ENCODE assay signal across 8 cellular contexts in the genomic region with DNA sequence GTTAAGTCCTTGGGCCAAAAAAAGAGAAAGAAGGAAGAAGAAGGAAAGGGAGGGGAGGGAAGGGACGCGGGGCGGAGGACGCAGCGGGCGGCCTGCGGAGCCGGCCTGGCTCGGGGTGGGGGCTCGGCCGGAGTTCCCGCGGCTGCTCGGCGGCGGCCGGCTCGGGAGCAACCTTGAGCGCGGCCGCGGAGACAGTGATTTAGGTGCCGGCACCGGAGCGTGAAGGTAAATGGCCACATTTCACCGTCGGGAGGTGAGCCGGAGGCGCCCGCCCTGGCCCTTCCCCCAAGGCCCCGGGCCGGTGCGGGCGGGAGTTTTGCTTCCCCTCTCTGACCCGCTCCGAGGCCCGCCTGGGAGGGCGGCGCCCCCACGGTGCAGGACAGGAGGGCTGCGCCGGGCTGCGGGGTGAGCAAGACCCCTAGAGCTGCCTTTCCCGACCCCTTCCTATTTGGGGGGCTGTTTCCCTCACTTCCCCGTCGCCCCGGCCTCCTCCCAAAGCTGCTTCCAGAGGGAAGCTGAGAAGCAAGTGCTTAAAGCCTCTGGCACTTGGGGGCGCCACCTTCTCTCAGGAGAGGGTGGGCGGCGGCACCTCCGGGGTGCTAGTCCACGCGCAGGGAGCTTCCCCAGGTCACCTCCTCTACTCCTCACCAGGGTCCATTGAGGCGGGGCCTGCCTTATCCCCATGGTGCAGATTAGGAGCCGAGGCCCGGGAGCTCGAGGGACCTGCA. TPM values are rescaled to one million over a fixed set of nuclear protein-coding genes. Genes with fewer than 3 reads are reported as not detected.
DNase-seq lines count a peak whose midpoint lies in the region; ATAC-seq, FAIRE-seq and TF ChIP-seq lines count a peak whose summit lies in the region.

No MANE protein-coding gene starts in this region.

- H3K4me2 ChIP-seq in BLaER1 treated with 17β-estradiol and CSF1 and Interleukin-3, amounts not matched to agents 10 nM and 100 nM, result peak overlapping the region; percentile 54 to 95 (median 74)

- peak; percentile 40 for ATAC-seq in left lobe of liver
- no peak for ATAC-seq in HG03520 (IDR thresholded peaks at IDR 0.05; ENCODE audit: unreplicated experiment)

- H3K36me3 Mint-ChIP-seq in brain (no peaks in the 10 kb centered on the region), type B pancreatic cell (no peaks in the 10 kb centered on the region)

- FAIRE-seq in HTR-8/SVneo (lab: Jason Lieb, UNC), result no peak

- H3K36me3 ChIP-seq in BLaER1 treated with 17β-estradiol and CSF1 and Interleukin-3, amounts not matched to agents 10 nM and 100 nM, result no peaks in the 10 kb centered on the region

- H3K27ac Mint-ChIP-seq in brain (peak overlapping the region in 2 of 5 experiments; percentile 66 to 73), type B pancreatic cell (peak overlapping the region; percentile 51)

- H3K4me1 Mint-ChIP-seq in brain (peaks cover 79% of the 10 kb centered on the region), type B pancreatic cell (ENCODE audit: unreplicated experiment) (peaks cover 29% of the 10 kb centered on the region)

- H3K4me1 ChIP-seq in BLaER1 treated with 17β-estradiol and CSF1 and Interleukin-3, amounts not matched to agents 10 nM and 100 nM, result peaks cover 0 to 26% (median 11%) of the 10 kb centered on the region in 10 experiments; a peak in 14 of 20 replicates

- H3K4me3 Mint-ChIP-seq in brain (peak overlapping the region in 4 of 5 experiments; percentile 22 to 76 (median 64)), type B pancreatic cell (peak overlapping the region; percentile 80)

- H3K27me3 Mint-ChIP-seq in brain (peaks cover 54% of the 10 kb centered on the region), type B pancreatic cell (peaks cover 66% of the 10 kb centered on the region)

- peak overlapping the region in 3 of 11 experiments; percentile 21 to 64 (median 32); a peak in 5 of 22 replicates for H3K27ac ChIP-seq in BLaER1 treated with 17β-estradiol and CSF1 and Interleukin-3, amounts not matched to agents 10 nM and 100 nM

- peak; percentile 17 for TF ChIP-seq CTCF in HFF-Myc (IDR thresholded peaks at IDR 0.05; ENCODE audit: low read depth, low read length, missing control alignments)
- peak in 1 of 2 experiments; percentile 62 for TF ChIP-seq CTCF in brain (conservative IDR thresholded peaks at IDR 0.05)
- peak; percentile 49 for TF ChIP-seq CTCF in type B pancreatic cell (conservative IDR thresholded peaks at IDR 0.05)

- H4K20me1 ChIP-seq in BLaER1 treated with 17β-estradiol and CSF1 and Interleukin-3, amounts not matched to agents 10 nM and 100 nM, result peaks cover 0 to 33% (median 7%) of the 10 kb centered on the region in 11 experiments; a peak in 10 of 22 replicates

- peak overlapping the region in 9 of 11 experiments; percentile 19 to 78 (median 38); a peak in 14 of 22 replicates for H3K9ac ChIP-seq in BLaER1 treated with 17β-estradiol and CSF1 and Interleukin-3, amounts not matched to agents 10 nM and 100 nM

- DNase-seq in HFF-Myc (ENCODE audit: extremely low read depth, low read depth) (no peak), left lobe of liver (ENCODE audit: low spot score) (no peak), type B pancreatic cell (ENCODE audit: extremely low spot score, unreplicated experiment) (no peak), midbrain (lab: John Stamatoyannopoulos, UW) (no peak), HTR-8/SVneo (ENCODE audit: insufficient read length, low spot score) (no peak)

- H3K4me3 ChIP-seq in BLaER1 treated with 17β-estradiol and CSF1 and Interleukin-3, amounts not matched to agents 10 nM and 100 nM, result peak overlapping the region; percentile 17 to 69 (median 48); a peak in 18 of 20 replicates
- H3K4me3 ChIP-seq in HFF-Myc (replicated peaks; ENCODE audit: low read depth, low read length), result no peak overlapping the region

- H3K9me3 Mint-ChIP-seq in brain (peaks cover 0 to 2% (median 0%) of the 10 kb centered on the region in 5 experiments), type B pancreatic cell (no peaks in the 10 kb centered on the region)

- H3K27me3 ChIP-seq in BLaER1 treated with 17β-estradiol and CSF1 and Interleukin-3, amounts not matched to agents 10 nM and 100 nM, result peaks cover 29 to 46% (median 42%) of the 10 kb centered on the region in 11 experiments

- no peaks in the 10 kb centered on the region for H3K9me3 ChIP-seq in BLaER1 treated with 17β-estradiol and CSF1 and Interleukin-3, amounts not matched to agents 10 nM and 100 nM (replicated peaks in 1 of 11)

RNA-seq across cellular contexts. Expression of a gene that starts 56.5 kb away (rescaled TPM):
- polyA plus RNA-seq in brain (ENCODE audit: insufficient read depth, low read depth, low replicate concordance), result 3.8 TPM
- total RNA-seq in left lobe of liver (6.4 TPM), type B pancreatic cell (ENCODE audit: low replicate concordance) (9.7 and 11.8 TPM in 2 replicates)
